In the genomic region with DNA sequence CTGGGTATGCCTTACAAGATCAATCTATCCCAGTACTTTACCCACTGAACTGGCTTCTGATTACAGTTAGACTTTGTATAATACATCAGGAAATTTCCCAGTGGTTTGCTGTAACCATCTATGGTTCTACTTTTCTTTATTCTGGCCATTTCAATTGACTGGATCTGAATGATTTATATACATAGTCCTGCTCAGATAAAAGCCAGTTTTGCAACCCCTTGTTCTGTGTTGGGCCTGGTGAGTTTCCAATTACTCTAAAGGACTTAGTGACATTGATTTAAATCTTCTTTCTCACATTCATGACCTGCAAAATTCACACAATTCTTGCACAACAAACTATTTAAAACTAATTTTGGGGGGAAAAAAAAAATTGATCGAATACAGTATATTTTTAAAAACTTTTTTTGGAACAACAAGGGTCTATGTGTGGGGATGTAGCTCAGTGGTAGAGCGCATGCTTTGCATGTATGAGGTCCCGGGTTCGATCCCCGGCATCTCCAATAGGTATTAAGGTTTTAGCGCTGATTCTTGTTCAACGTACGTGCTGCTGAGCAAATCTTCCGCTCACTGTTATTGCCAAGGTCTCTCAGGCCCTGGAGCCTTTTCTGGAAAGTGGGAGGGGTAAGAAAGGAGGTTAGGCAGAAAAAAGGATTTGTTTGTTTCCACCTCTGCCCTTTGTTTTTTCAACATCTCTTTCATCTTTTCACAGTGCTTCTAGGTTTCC, we compare ENCODE assay signal across 8 cellular contexts.
DNase-seq lines count a peak whose midpoint lies in the region; ATAC-seq and TF ChIP-seq lines count a peak whose summit lies in the region.

No MANE protein-coding gene starts in this region.

- peaks cover 3% of the 10 kb centered on the region for H3K4me1 ChIP-seq in foreskin keratinocyte
- no peaks in the 10 kb centered on the region for H3K4me1 ChIP-seq in uterus

- H3K36me3 ChIP-seq in SK-N-MC (ENCODE audit: insufficient read depth, low read length): no peaks in the 10 kb centered on the region
- H3K36me3 ChIP-seq in uterus: no peaks in the 10 kb centered on the region

- TF ChIP-seq POLR2A in uterus (IDR thresholded peaks at IDR 0.05): no peak

- H3K27ac ChIP-seq in SK-N-MC (peak overlapping the region; percentile 38; the same call in 1 of the 2 replicates), foreskin keratinocyte (no peak overlapping the region), uterus (no peak overlapping the region)

- H3K4me3 ChIP-seq in HFF-Myc (replicated peaks; ENCODE audit: low read depth, low read length) (no peak overlapping the region), SK-N-MC (peak overlapping the region; percentile 67), uterus (no peak overlapping the region)

- TF ChIP-seq CTCF in AG09319 (IDR thresholded peaks at IDR 0.05; ENCODE audit: low read depth, low read length): no peak
- no peak for TF ChIP-seq CTCF in HFF-Myc (IDR thresholded peaks at IDR 0.05; ENCODE audit: low read depth, low read length, missing control alignments)
- TF ChIP-seq CTCF in foreskin keratinocyte (conservative IDR thresholded peaks at IDR 0.05): no peak
- no peak for TF ChIP-seq CTCF in uterus (IDR thresholded peaks at IDR 0.05)

- intact Hi-C loops in uterus (cut with DNase I; ENCODE audit: low total_unique reads): no loop called here

- peak; percentile 73 for ATAC-seq in foreskin keratinocyte
- ATAC-seq in GM18519 (IDR thresholded peaks at IDR 0.05; ENCODE audit: low FRiP score, unreplicated experiment): no peak

- no peaks in the 10 kb centered on the region for H3K9me3 ChIP-seq in SK-N-MC (ENCODE audit: low read depth, low read length)
- H3K9me3 ChIP-seq in uterus: no peaks in the 10 kb centered on the region

- DNase-seq in AG09319 (ENCODE audit: extremely low read depth, low read depth) (peak; percentile 46), HFF-Myc (ENCODE audit: extremely low read depth, low read depth) (peak; percentile 70), SK-N-MC (ENCODE audit: low read depth, low spot score) (peak; percentile 88), foreskin keratinocyte (peak; percentile 78 to 82), HuH-7 (ENCODE audit: low spot score) (no peak), uterus (no peak), OCI-M2 (lab: John Stamatoyannopoulos, UW; ENCODE audit: unreplicated experiment) (no peak)

- H3K9ac ChIP-seq in SK-N-MC (ENCODE audit: insufficient read length): no peak overlapping the region

- H3K27me3 ChIP-seq in foreskin keratinocyte (peaks cover 3% of the 10 kb centered on the region), uterus (no peaks in the 10 kb centered on the region)

Comparison
In these comparisons a context has a peak if more than half of its experiments do, and no peak if none do; other contexts are left out.
1. DNase-seq: peak in AG09319 (single experiment), HFF-Myc (single experiment), SK-N-MC (single experiment) and foreskin keratinocyte (2 of 2); none in HuH-7 (single experiment), uterus (0 of 2) and OCI-M2 (single experiment).